Comparison of ENCODE assay signal across 16 cellular contexts in genomic region chr21:43763901-43764523, GRCh38. TPM values are rescaled to one million over a fixed set of nuclear protein-coding genes. Genes with fewer than 3 reads are reported as not detected.
DNase-seq lines count a peak whose midpoint lies in the region; ATAC-seq, FAIRE-seq and TF ChIP-seq lines count a peak whose summit lies in the region.
"Had no signal": no experiment of that assay in that cellular context is flagged by ENCODE, and none has a peak within 500 bp of the region (broad histone marks: within the 10 kb centered on the region; RNA-seq: fewer than 3 reads in every experiment).

No MANE protein-coding gene starts in this region.

- FAIRE-seq in A549 (lab: Jason Lieb, UNC) (no peak), K562 (lab: Jason Lieb, UNC) (no peak), keratinocyte (lab: Jason Lieb, UNC) (no peak), GM12892 (lab: Jason Lieb, UNC) (no peak)
- FAIRE-seq: H1 had no signal

- H3K27me3 ChIP-seq in K562 (ENCODE audit: control insufficient read depth in 2 of 2, insufficient read depth in 2 of 2, low read length in 2 of 2) (no peaks in the 10 kb centered on the region), keratinocyte (ENCODE audit: control insufficient read depth, extremely low read depth, insufficient read depth, low read length) (no peaks in the 10 kb centered on the region)
- H3K27me3 ChIP-seq: MG63, SJCRH30 had no signal

- H3K27ac ChIP-seq in A549 (peak overlapping the region; percentile 35 to 97), K562 (ENCODE audit: extremely low read depth, low read depth, low read length) (no peak overlapping the region), keratinocyte (ENCODE audit: control insufficient read depth, insufficient read depth, low read length) (peak overlapping the region; percentile 40)
- H3K27ac ChIP-seq: SJCRH30 had no signal

- H3K4me3 ChIP-seq in A549 (no peak overlapping the region), K562 (no peak overlapping the region), keratinocyte (ENCODE audit: control insufficient read depth in 2 of 3, extremely low read depth in 1 of 3, insufficient read depth in 2 of 3, low read depth in 1 of 3, low read length in 3 of 3) (no peak overlapping the region)
- H3K4me3 ChIP-seq: MG63, SJCRH30 had no signal

- in situ Hi-C loops in K562 (cut with MboI), result no loop called here

- ATAC-seq in A549 (no peak), K562 (no peak)

- no peak overlapping the region for H2AFZ ChIP-seq in K562 (ENCODE audit: low read depth, low read length)
- no peak overlapping the region for H2AFZ ChIP-seq in keratinocyte (ENCODE audit: control insufficient read depth, low read length)

- H3K9ac ChIP-seq in K562 (ENCODE audit: insufficient read depth in 1 of 2, low read depth in 2 of 2, low read length in 2 of 2) (peak overlapping the region in 1 of 2 experiments; percentile 60; a peak in 2 of 4 replicates), keratinocyte (ENCODE audit: control insufficient read depth, extremely low read depth, insufficient read depth, low read length) (no peak overlapping the region)

- DNase-seq in A549 (ENCODE audit: low read depth in 1 of 2, low spot score in 1 of 2) (no peak), M059J (ENCODE audit: low read depth) (peak; percentile 64), K562 (ENCODE audit: extremely low read depth in 1 of 4, low spot score in 3 of 4) (no peak), keratinocyte (ENCODE audit: low read depth, low spot score) (no peak), OCI-M1 (lab: John Stamatoyannopoulos, UW) (no peak), ecto neural progenitor cell (ENCODE audit: low spot score) (no peak), GM12892 (ENCODE audit: insufficient read length) (no peak)
- DNase-seq: CD4-positive, alpha-beta memory T cell; DMS79 treated with DMSO at 0.1 percent for 48 hours; GDM1; KG1; MG63; NCI-H1092 treated with DMSO at 0.1 percent for 48 hours; NCI-H1694 treated with DMSO at 0.1 percent for 48 hours; SJCRH30 had no signal

- H3K4me2 ChIP-seq in A549 (0 out of 3 replicates have a peak overlapping the region, but pooled peaks have one; percentile 21), K562 (ENCODE audit: insufficient read depth, low read length) (no peak overlapping the region), keratinocyte (ENCODE audit: control insufficient read depth, extremely low read depth, insufficient read depth, low read depth, low read length) (no peak overlapping the region)

- 79% methylated on average over 7 of the region's 10 CpGs for WGBS in A549 (ENCODE audit: missing lambda C conversion rate)
- WGBS in K562 (ENCODE audit: insufficient coverage, low coverage, missing lambda C conversion rate), result 88% methylated on average over 10 of the region's 10 CpGs

- CTCF ChIA-PET in A549 (lab: Yijun Ruan, JAX), result no interaction called here
- CTCF ChIA-PET in K562 (lab: Yijun Ruan, JAX; ENCODE audit: low intra/inter-chr PET ratio), result no interaction called here

- H3K79me2 ChIP-seq in K562 (ENCODE audit: control insufficient read depth, insufficient read depth, low read length) (no peaks in the 10 kb centered on the region), keratinocyte (ENCODE audit: control insufficient read depth, insufficient read depth, low read length) (no peaks in the 10 kb centered on the region)

- H3K9me1 ChIP-seq in K562 (ENCODE audit: control insufficient read depth, insufficient read depth, low read length) (peaks cover 8% of the 10 kb centered on the region), keratinocyte (ENCODE audit: control insufficient read depth, extremely low read depth, insufficient read depth, low read length) (no peaks in the 10 kb centered on the region)

- BruUV-seq in K562 (replicated peaks; lab: Mats Ljungman, UMichigan), result no TSS peak

- TF ChIP-seq POLR2A in A549 (IDR thresholded peaks at IDR 0.05; ENCODE audit: low read length), result no peak
- TF ChIP-seq POLR2A in K562 (conservative IDR thresholded peaks at IDR 0.05), result no peak
- no peak for TF ChIP-seq POLR2A in GM12892 (IDR thresholded peaks at IDR 0.05; ENCODE audit: low read depth, low read length)

- POLR2A ChIA-PET in A549 (lab: Yijun Ruan, JAX) (no interaction called here), K562 (lab: Yijun Ruan, JAX) (no interaction called here)

- intact Hi-C loops in K562 (cut with micrococcal nuclease), result no loop called here

- H4K20me1 ChIP-seq in K562 (replicated peaks; ENCODE audit: control insufficient read depth, insufficient read depth, low read length), result no peaks in the 10 kb centered on the region
- H4K20me1 ChIP-seq in keratinocyte (ENCODE audit: control insufficient read depth, extremely low read depth, insufficient read depth, low read length), result peaks cover 8% of the 10 kb centered on the region

- no peaks in the 10 kb centered on the region for H3K9me3 ChIP-seq in A549
- no peaks in the 10 kb centered on the region for H3K9me3 ChIP-seq in K562 (replicated peaks; ENCODE audit: control insufficient read depth, insufficient read depth, low read depth, low read length)
- no peaks in the 10 kb centered on the region for H3K9me3 ChIP-seq in keratinocyte (ENCODE audit: control insufficient read depth, low read depth, low read length)
- H3K9me3 ChIP-seq: MG63, SJCRH30 had no signal

- H3K36me3 ChIP-seq in K562 (ENCODE audit: control insufficient read depth, insufficient read depth, low read length) (peaks cover 45% of the 10 kb centered on the region; the same call in 2 of the 3 replicates), keratinocyte (ENCODE audit: control insufficient read depth in 2 of 2, extremely low read depth in 1 of 2, insufficient read depth in 2 of 2, low read length in 2 of 2) (peaks cover 13 to 27% of the 10 kb centered on the region in 2 experiments)
- H3K36me3 ChIP-seq: SJCRH30 had no signal

- no peak for TF ChIP-seq EP300 in A549 (IDR thresholded peaks at IDR 0.05)
- TF ChIP-seq EP300 in K562 (IDR thresholded peaks at IDR 0.05; ENCODE audit: low read length), result no peak

- peaks cover 55% of the 10 kb centered on the region for H3K4me1 ChIP-seq in A549
- peaks cover 23 to 45% of the 10 kb centered on the region in 2 experiments for H3K4me1 ChIP-seq in K562 (replicated peaks in 1 of 2; ENCODE audit: control insufficient read depth in 2 of 2, insufficient read depth in 2 of 2, low read length in 2 of 2)
- H3K4me1 ChIP-seq in keratinocyte (ENCODE audit: control insufficient read depth, extremely low read depth, insufficient read depth, low read length), result peaks cover 49% of the 10 kb centered on the region
- H3K4me1 ChIP-seq: SJCRH30 had no signal

- dilution Hi-C loops in keratinocyte (cut with MboI; ENCODE audit: extremely low pct_ligation_motif_present, low sequenced_read_pairs), result no loop called here

- no peak for TF ChIP-seq RAD21 in A549 (conservative IDR thresholded peaks at IDR 0.05 in 1 of 2, IDR thresholded peaks at IDR 0.05 in 1 of 2)
- no peak for TF ChIP-seq RAD21 in K562 (CRISPR knock-in tag; conservative IDR thresholded peaks at IDR 0.05 in 1 of 2, IDR thresholded peaks at IDR 0.05 in 1 of 2)

- no peak for TF ChIP-seq CTCF in A549 (IDR thresholded peaks at IDR 0.05)
- no peak for TF ChIP-seq CTCF in K562 (IDR thresholded peaks at IDR 0.05 in 2 of 3, conservative IDR thresholded peaks at IDR 0.05 in 1 of 3; ENCODE audit: insufficient read depth in 2 of 3, low read depth in 1 of 3, low read length in 3 of 3)
- TF ChIP-seq CTCF in keratinocyte (optimal IDR thresholded peaks at IDR 0.05 in 1 of 3, IDR thresholded peaks at IDR 0.05 in 1 of 3, conservative IDR thresholded peaks at IDR 0.05 in 1 of 3; ENCODE audit: extremely low read depth in 1 of 3, insufficient read depth in 2 of 3, low read length in 3 of 3), result no peak

RNA-seq across cellular contexts. Expression of gene CSTB, which starts 12.1 kb away (rescaled TPM):
- polyA plus RNA-seq in A549 (2011; rRNA removed) (42.9 and 51.5 TPM in 2 replicates), A549 (2017; fragmentation: RNase III; extraction: RNeasy Plus Mini Kit Qiagen cat#74134 plus additional on column Dnase treatment) (94.1 to 102 TPM (median 101 TPM) in 3 replicates), K562 (2011; rRNA removed) (46.6 and 58.0 TPM in 2 replicates), K562 (2014; fragmentation: Illumina TruSeq; extraction: Trizol) (64.2 and 79.8 TPM in 2 replicates), K562 (2014; fragmentation: Nextera tagmentation; extraction: Ambion mirVana) (10 to 100 TPM; 12.4 to 17.1 TPM), K562 (2014; rRNA removed) (65.0 and 67.8 TPM in 2 replicates), keratinocyte (126 to 167 TPM (median 152 TPM) in 3 replicates)
- 90.6 and 103 TPM in 2 replicates for polyA plus RNA-seq in A549 (2012; cell fraction: cytosol; rRNA removed)
- polyA plus RNA-seq in A549 (2012; cell fraction: nucleus; rRNA removed), result 29.1 and 41.0 TPM in 2 replicates
- 16.5 and 23.7 TPM in 2 replicates for polyA minus RNA-seq in A549 (2011; rRNA and poly(A)+ RNA removed)
- total RNA-seq in M059J (2014; rRNA removed; shearing (Covaris generic)), result 29.6 and 35.7 TPM in 2 replicates
- total RNA-seq in K562 (2011; cell fraction: chromatin; rRNA removed; ENCODE audit: low replicate concordance), result 10.6 and 21.9 TPM in 2 replicates
- total RNA-seq in K562 (2011; cell fraction: nucleolus; rRNA removed), result 19.5 and 22.0 TPM in 2 replicates
- total RNA-seq in K562 (2011; cell fraction: nucleoplasm; rRNA removed), result 18.3 and 24.3 TPM in 2 replicates
- total RNA-seq in K562 (2014; rRNA removed) (23.1 and 29.0 TPM in 2 replicates), K562 (2014; rRNA removed; fragmentation: Illumina TruSeq; extraction: Trizol) (20.8 and 21.1 TPM in 2 replicates), K562 (2015; rRNA removed; fragmentation: Illumina TruSeq; extraction: Trizol) (31.7 and 34.9 TPM in 2 replicates), K562 (2021) (43.5 and 48.1 TPM in 2 replicates)
- 74.4 and 80.8 TPM in 2 replicates for polyA plus RNA-seq in K562 (2011; cell fraction: cytosol; rRNA removed)
- 36.5 and 43.3 TPM in 2 replicates for polyA plus RNA-seq in K562 (2011; cell fraction: nucleus; rRNA removed)
- 76.9 and 118 TPM in 2 replicates for polyA plus RNA-seq in K562 (2012)
- polyA minus RNA-seq in K562 (2011; rRNA and poly(A)+ RNA removed), result 33.5 and 37.4 TPM in 2 replicates
- polyA minus RNA-seq in K562 (2011; cell fraction: cytosol; rRNA and poly(A)+ RNA removed), result 14.2 and 21.7 TPM in 2 replicates
- polyA minus RNA-seq in K562 (2011; cell fraction: nucleus; rRNA and poly(A)+ RNA removed), result 9.0 and 14.1 TPM in 2 replicates
- 168 TPM for polyA plus RNA-seq in keratinocyte (2011; ENCODE audit: low read depth)
- polyA plus RNA-seq in keratinocyte (2011; cell fraction: cytosol; rRNA removed), result 208 and 215 TPM in 2 replicates
- 66.9 and 73.9 TPM in 2 replicates for polyA plus RNA-seq in keratinocyte (2011; cell fraction: nucleus; rRNA removed)
- 168 and 493 TPM in 2 replicates for polyA plus RNA-seq in keratinocyte (2012; ENCODE audit: low replicate concordance)
- 34.1 to 136 TPM (median 81.0 TPM) in 3 replicates for polyA minus RNA-seq in keratinocyte
- polyA minus RNA-seq in keratinocyte (2011; cell fraction: cytosol; rRNA and poly(A)+ RNA removed), result 68.9 TPM
- polyA minus RNA-seq in keratinocyte (2011; cell fraction: nucleus; rRNA and poly(A)+ RNA removed), result 14.6 and 18.0 TPM in 2 replicates
- 45.6 TPM for polyA plus RNA-seq in GM12892 (2012; ENCODE audit: missing spikeins)

RNA-seq across cellular contexts. Expression of gene RRP1, which starts 25.4 kb away (rescaled TPM):
- polyA plus RNA-seq in A549 (2011; rRNA removed) (15.4 and 16.8 TPM in 2 replicates), A549 (2017; fragmentation: RNase III; extraction: RNeasy Plus Mini Kit Qiagen cat#74134 plus additional on column Dnase treatment) (26.3 to 29.5 TPM (median 28.2 TPM) in 3 replicates), K562 (2011; rRNA removed) (38.0 and 47.3 TPM in 2 replicates), K562 (2014; fragmentation: Illumina TruSeq; extraction: Trizol) (79.7 and 97.5 TPM in 2 replicates), K562 (2014; fragmentation: Nextera tagmentation; extraction: Ambion mirVana) (1 to 10 TPM in 1 of 2 experiments, under 1 TPM in 1; 0.89 to 1.8 TPM), K562 (2014; rRNA removed) (60.2 and 64.7 TPM in 2 replicates), keratinocyte (14.8 to 25.3 TPM (median 25.0 TPM) in 3 replicates)
- 21.1 and 22.1 TPM in 2 replicates for polyA plus RNA-seq in A549 (2012; cell fraction: cytosol; rRNA removed)
- 36.0 and 38.9 TPM in 2 replicates for polyA plus RNA-seq in A549 (2012; cell fraction: nucleus; rRNA removed)
- polyA minus RNA-seq in A549 (2011; rRNA and poly(A)+ RNA removed), result 14.5 and 16.5 TPM in 2 replicates
- 29.8 and 34.6 TPM in 2 replicates for total RNA-seq in M059J (2014; rRNA removed; shearing (Covaris generic))
- 200 and 398 TPM in 2 replicates for total RNA-seq in K562 (2011; cell fraction: chromatin; rRNA removed; ENCODE audit: low replicate concordance)
- total RNA-seq in K562 (2011; cell fraction: nucleolus; rRNA removed), result 176 and 196 TPM in 2 replicates
- total RNA-seq in K562 (2011; cell fraction: nucleoplasm; rRNA removed), result 186 and 220 TPM in 2 replicates
- total RNA-seq in K562 (2014; rRNA removed) (68.6 and 84.3 TPM in 2 replicates), K562 (2014; rRNA removed; fragmentation: Illumina TruSeq; extraction: Trizol) (40.5 and 48.5 TPM in 2 replicates), K562 (2015; rRNA removed; fragmentation: Illumina TruSeq; extraction: Trizol) (51.6 and 52.9 TPM in 2 replicates), K562 (2021) (89.1 and 105 TPM in 2 replicates)
- 22.9 and 23.5 TPM in 2 replicates for polyA plus RNA-seq in K562 (2011; cell fraction: cytosol; rRNA removed)
- 233 and 286 TPM in 2 replicates for polyA plus RNA-seq in K562 (2011; cell fraction: nucleus; rRNA removed)
- 35.6 and 62.2 TPM in 2 replicates for polyA plus RNA-seq in K562 (2012)
- polyA minus RNA-seq in K562 (2011; rRNA and poly(A)+ RNA removed), result 23.9 and 28.6 TPM in 2 replicates
- 20.8 and 22.0 TPM in 2 replicates for polyA minus RNA-seq in K562 (2011; cell fraction: cytosol; rRNA and poly(A)+ RNA removed)
- 66.5 and 104 TPM in 2 replicates for polyA minus RNA-seq in K562 (2011; cell fraction: nucleus; rRNA and poly(A)+ RNA removed)
- polyA plus RNA-seq in keratinocyte (2011; ENCODE audit: low read depth), result 20.2 TPM
- polyA plus RNA-seq in keratinocyte (2011; cell fraction: cytosol; rRNA removed), result 11.5 and 16.2 TPM in 2 replicates
- polyA plus RNA-seq in keratinocyte (2011; cell fraction: nucleus; rRNA removed), result 52.4 and 55.3 TPM in 2 replicates
- 24.8 and 31.4 TPM in 2 replicates for polyA plus RNA-seq in keratinocyte (2012; ENCODE audit: low replicate concordance)
- polyA minus RNA-seq in keratinocyte, result 9.0 to 31.8 TPM (median 14.4 TPM) in 3 replicates
- 7.3 TPM for polyA minus RNA-seq in keratinocyte (2011; cell fraction: cytosol; rRNA and poly(A)+ RNA removed)
- polyA minus RNA-seq in keratinocyte (2011; cell fraction: nucleus; rRNA and poly(A)+ RNA removed), result 11.4 and 14.3 TPM in 2 replicates
- 26.7 TPM for polyA plus RNA-seq in GM12892 (2012; ENCODE audit: missing spikeins)

RNA-seq across cellular contexts. Expression of gene PDXK, which starts 45.1 kb away (rescaled TPM):
- polyA plus RNA-seq in A549 (2011; rRNA removed) (252 and 292 TPM in 2 replicates), A549 (2017; fragmentation: RNase III; extraction: RNeasy Plus Mini Kit Qiagen cat#74134 plus additional on column Dnase treatment) (189 to 220 TPM (median 214 TPM) in 3 replicates), K562 (2011; rRNA removed) (135 and 158 TPM in 2 replicates), K562 (2014; fragmentation: Illumina TruSeq; extraction: Trizol) (80.6 and 84.8 TPM in 2 replicates), K562 (2014; fragmentation: Nextera tagmentation; extraction: Ambion mirVana) (1 to 10 TPM; 5.6 to 8.9 TPM), K562 (2014; rRNA removed) (76.5 and 103 TPM in 2 replicates), keratinocyte (144 to 211 TPM (median 154 TPM) in 3 replicates)
- 331 and 370 TPM in 2 replicates for polyA plus RNA-seq in A549 (2012; cell fraction: cytosol; rRNA removed)
- polyA plus RNA-seq in A549 (2012; cell fraction: nucleus; rRNA removed), result 322 and 326 TPM in 2 replicates
- 336 and 363 TPM in 2 replicates for polyA minus RNA-seq in A549 (2011; rRNA and poly(A)+ RNA removed)
- total RNA-seq in M059J (2014; rRNA removed; shearing (Covaris generic)), result 138 and 149 TPM in 2 replicates
- 130 and 265 TPM in 2 replicates for total RNA-seq in K562 (2011; cell fraction: chromatin; rRNA removed; ENCODE audit: low replicate concordance)
- total RNA-seq in K562 (2011; cell fraction: nucleolus; rRNA removed), result 121 and 125 TPM in 2 replicates
- total RNA-seq in K562 (2011; cell fraction: nucleoplasm; rRNA removed), result 113 and 116 TPM in 2 replicates
- total RNA-seq in K562 (2014; rRNA removed) (95.1 and 117 TPM in 2 replicates), K562 (2014; rRNA removed; fragmentation: Illumina TruSeq; extraction: Trizol) (57.2 and 71.2 TPM in 2 replicates), K562 (2015; rRNA removed; fragmentation: Illumina TruSeq; extraction: Trizol) (46.8 and 47.5 TPM in 2 replicates), K562 (2021) (162 TPM in 2 replicates)
- 118 and 126 TPM in 2 replicates for polyA plus RNA-seq in K562 (2011; cell fraction: cytosol; rRNA removed)
- 116 TPM in 2 replicates for polyA plus RNA-seq in K562 (2011; cell fraction: nucleus; rRNA removed)
- polyA plus RNA-seq in K562 (2012), result 82.1 and 83.5 TPM in 2 replicates
- 203 and 232 TPM in 2 replicates for polyA minus RNA-seq in K562 (2011; rRNA and poly(A)+ RNA removed)
- 63.0 and 91.6 TPM in 2 replicates for polyA minus RNA-seq in K562 (2011; cell fraction: cytosol; rRNA and poly(A)+ RNA removed)
- 27.7 and 39.5 TPM in 2 replicates for polyA minus RNA-seq in K562 (2011; cell fraction: nucleus; rRNA and poly(A)+ RNA removed)
- polyA plus RNA-seq in keratinocyte (2011; ENCODE audit: low read depth), result 104 TPM
- 101 and 129 TPM in 2 replicates for polyA plus RNA-seq in keratinocyte (2011; cell fraction: cytosol; rRNA removed)
- polyA plus RNA-seq in keratinocyte (2011; cell fraction: nucleus; rRNA removed), result 140 and 148 TPM in 2 replicates
- polyA plus RNA-seq in keratinocyte (2012; ENCODE audit: low replicate concordance), result 111 and 154 TPM in 2 replicates
- polyA minus RNA-seq in keratinocyte, result 198 to 322 TPM (median 204 TPM) in 3 replicates
- 58.1 TPM for polyA minus RNA-seq in keratinocyte (2011; cell fraction: cytosol; rRNA and poly(A)+ RNA removed)
- polyA minus RNA-seq in keratinocyte (2011; cell fraction: nucleus; rRNA and poly(A)+ RNA removed), result 49.2 and 82.9 TPM in 2 replicates
- 48.4 TPM for polyA plus RNA-seq in GM12892 (2012; ENCODE audit: missing spikeins)

Comparison
In these comparisons a context has a peak if more than half of its experiments do, and no peak if none do; other contexts are left out.
1. Of the 35 proteins assayed by ChIP-seq in both K562 and A549: peak only in K562: SREBF2; only in A549: POLR2AphosphoS2; in both: none; in neither: 33.